Comparison of ENCODE assay signal across 26 cellular contexts in genomic region chr22:28369849-28370248, GRCh38.
A peak's percentile ranks its signal among the peaks of the same experiment; 100 is the strongest.
DNase-seq lines count a peak whose midpoint lies in the region; ATAC-seq, FAIRE-seq and TF ChIP-seq lines count a peak whose summit lies in the region.
"Had no signal": no experiment of that assay in that cellular context is flagged by ENCODE, and none has a peak within 500 bp of the region (broad histone marks: within the 10 kb centered on the region; RNA-seq: fewer than 3 reads in every experiment).

No MANE protein-coding gene starts in this region.

- no peak for FAIRE-seq in GM12892 (lab: Jason Lieb, UNC)
- FAIRE-seq: bronchial epithelial cell, GM12878, H54, kidney had no signal

- H2AFZ ChIP-seq in neural cell (ENCODE audit: low read depth, low read length), result no peak overlapping the region

- no peak overlapping the region for H3K27ac ChIP-seq in neural cell (ENCODE audit: low read length)
- H3K27ac ChIP-seq: adrenal gland had no signal

- H3K9me2 ChIP-seq in neural cell (ENCODE audit: insufficient read depth, low read length), result no peaks in the 10 kb centered on the region
- H3K9me2 ChIP-seq: SK-N-SH had no signal

- peaks cover 19% of the 10 kb centered on the region for H3K4me1 Mint-ChIP-seq in activated T-cell treated with anti-CD3 and anti-CD28 coated beads, Interleukin-2, amount 50 U/mL, for 24 hours (ENCODE audit: low read depth)
- peaks cover 38% of the 10 kb centered on the region for H3K4me1 Mint-ChIP-seq in activated CD8-positive, alpha-beta T cell treated with anti-CD3 and anti-CD28 coated beads, Interleukin-2, amount 10 ng/mL, durations not matched to agents 7 days and 5 days (ENCODE audit: low read depth)
- H3K4me1 Mint-ChIP-seq: memory B cell had no signal

- no peaks in the 10 kb centered on the region for H3K36me3 ChIP-seq in neural cell (ENCODE audit: insufficient read depth, low read length)
- H3K36me3 ChIP-seq: adrenal gland had no signal

- CTCF ChIA-PET in activated CD8-positive, alpha-beta T cell treated with anti-CD3 and anti-CD28 coated beads, Interleukin-2, amount 10 ng/mL, durations not matched to agents 7 days and 5 days (lab: Charles Lee), result no interaction called here

- H3K27ac Mint-ChIP-seq in activated T-cell treated with anti-CD3 and anti-CD28 coated beads, Interleukin-2, amount 50 U/mL, for 24 hours, result peak overlapping the region; percentile 3
- peak overlapping the region; percentile 73 for H3K27ac Mint-ChIP-seq in activated CD8-positive, alpha-beta T cell treated with anti-CD3 and anti-CD28 coated beads, Interleukin-2, amount 10 ng/mL, durations not matched to agents 7 days and 5 days
- H3K27ac Mint-ChIP-seq: CD14-positive monocyte; dendritic cell treated with granulocyte-macrophage colony-stimulating factor and Interleukin-4, amounts not matched to agents 40 ng/mL and 50 ng/mL, for 4 days; memory B cell; nephron had no signal

- no peak overlapping the region for H3K4me2 ChIP-seq in neural cell (ENCODE audit: low read length)
- H3K4me2 ChIP-seq: SK-N-SH had no signal

- no peaks in the 10 kb centered on the region for H3K27me3 ChIP-seq in neural cell (ENCODE audit: insufficient read depth, low read depth, low read length)
- H3K27me3 ChIP-seq: adrenal gland had no signal

- POLR2A ChIA-PET in activated CD8-positive, alpha-beta T cell treated with anti-CD3 and anti-CD28 coated beads, Interleukin-2, amount 10 ng/mL, durations not matched to agents 7 days and 5 days (lab: Charles Lee), result no interaction called here

- no peaks in the 10 kb centered on the region for H3F3A ChIP-seq in neural cell (ENCODE audit: insufficient read depth, low read length, poor library complexity, severe bottlenecking)

- peaks cover 2% of the 10 kb centered on the region for H3K27me3 Mint-ChIP-seq in activated T-cell treated with anti-CD3 and anti-CD28 coated beads, Interleukin-2, amount 50 U/mL, for 24 hours
- H3K27me3 Mint-ChIP-seq in activated CD8-positive, alpha-beta T cell treated with anti-CD3 and anti-CD28 coated beads, Interleukin-2, amount 10 ng/mL, durations not matched to agents 7 days and 5 days (ENCODE audit: low read depth), result no peaks in the 10 kb centered on the region
- H3K27me3 Mint-ChIP-seq: dendritic cell treated with granulocyte-macrophage colony-stimulating factor and Interleukin-4, amounts not matched to agents 40 ng/mL and 50 ng/mL, for 4 days had no signal

- H3K4me3 Mint-ChIP-seq in activated T-cell treated with anti-CD3 and anti-CD28 coated beads, Interleukin-2, amount 50 U/mL, for 24 hours, result no peak overlapping the region
- H3K4me3 Mint-ChIP-seq in activated CD8-positive, alpha-beta T cell treated with anti-CD3 and anti-CD28 coated beads, Interleukin-2, amount 10 ng/mL, durations not matched to agents 7 days and 5 days, result no peak overlapping the region
- H3K4me3 Mint-ChIP-seq: CD14-positive monocyte; dendritic cell treated with granulocyte-macrophage colony-stimulating factor and Interleukin-4, amounts not matched to agents 40 ng/mL and 50 ng/mL, for 4 days; memory B cell; nephron had no signal

- TF ChIP-seq EP300 in neural cell (conservative IDR thresholded peaks at IDR 0.05; ENCODE audit: poor library complexity, severe bottlenecking), result no peak

- H3K9ac ChIP-seq in neural cell (ENCODE audit: low read length), result no peak overlapping the region
- H3K9ac ChIP-seq: SK-N-SH had no signal

- H3K4me3 ChIP-seq in neural cell (ENCODE audit: low read length), result peak overlapping the region; percentile 27
- H3K4me3 ChIP-seq: adrenal gland, GM12878 had no signal

- no peak for TF ChIP-seq CTCF in neural cell (IDR thresholded peaks at IDR 0.05; ENCODE audit: poor library complexity, severe bottlenecking)

- no peaks in the 10 kb centered on the region for H4K20me1 ChIP-seq in neural cell (ENCODE audit: insufficient read depth)

- no peak for TF ChIP-seq POLR2A in GM12892 (IDR thresholded peaks at IDR 0.05; ENCODE audit: low read depth, low read length)

- no peaks in the 10 kb centered on the region for H3K9me3 ChIP-seq in neural cell (ENCODE audit: low read length)
- H3K9me3 ChIP-seq: adrenal gland had no signal

- no peak for DNase-seq in activated T-cell treated with anti-CD3 and anti-CD28 coated beads, Interleukin-2, amount 50 U/mL, for 24 hours
- no peak for DNase-seq in activated T-cell treated with anti-CD3 and anti-CD28 coated beads, Interleukin-2, amount 50 U/mL, for 48 hours
- DNase-seq in NAMALWA (ENCODE audit: low spot score) (peak; percentile 3), GM12892 (ENCODE audit: insufficient read length) (no peak), NCI-H2081 (lab: John Stamatoyannopoulos, UW) (no peak), hepatic stellate cell (ENCODE audit: low spot score) (no peak)
- DNase-seq in activated CD8-positive, alpha-beta T cell treated with anti-CD3 and anti-CD28 coated beads, Interleukin-2, amount 10 ng/mL, durations not matched to agents 7 days and 5 days, result peak; percentile 60
- DNase-seq: ACHN; activated CD4-positive, alpha-beta T cell treated with anti-CD3 and anti-CD28 coated beads, Interleukin-2, amount 50 U/mL, for 1 hour; adrenal gland; DMS 273 treated with DMSO at 0.1 percent for 48 hours; GDM1; hippocampal formation; kidney; SK-N-SH; stimulated activated CD4-positive, alpha-beta T cell treated with anti-CD3 and anti-CD28 coated beads, Interleukin-4, amount 100 ng/mL, for 4 hours; substantia nigra; T1000 had no signal

- H3K36me3 Mint-ChIP-seq in activated T-cell treated with anti-CD3 and anti-CD28 coated beads, Interleukin-2, amount 50 U/mL, for 24 hours (ENCODE audit: low read depth), result no peaks in the 10 kb centered on the region
- no peaks in the 10 kb centered on the region for H3K36me3 Mint-ChIP-seq in activated CD8-positive, alpha-beta T cell treated with anti-CD3 and anti-CD28 coated beads, Interleukin-2, amount 10 ng/mL, durations not matched to agents 7 days and 5 days (ENCODE audit: low read depth)
- H3K36me3 Mint-ChIP-seq: memory B cell had no signal

- TF ChIP-seq RAD21 in neural cell (conservative IDR thresholded peaks at IDR 0.05), result no peak

- no peaks in the 10 kb centered on the region for H3K9me3 Mint-ChIP-seq in activated T-cell treated with anti-CD3 and anti-CD28 coated beads, Interleukin-2, amount 50 U/mL, for 24 hours
- H3K9me3 Mint-ChIP-seq in activated CD8-positive, alpha-beta T cell treated with anti-CD3 and anti-CD28 coated beads, Interleukin-2, amount 10 ng/mL, durations not matched to agents 7 days and 5 days (ENCODE audit: insufficient read depth), result no peaks in the 10 kb centered on the region

- H3K79me2 ChIP-seq in neural cell (replicated peaks; ENCODE audit: insufficient read depth, low read length), result peaks cover 54% of the 10 kb centered on the region

- peak; percentile 91 for ATAC-seq in activated CD8-positive, alpha-beta T cell treated with anti-CD3 and anti-CD28 coated beads, Interleukin-2, amount 10 ng/mL, durations not matched to agents 7 days and 5 days
- ATAC-seq: GM12878 had no signal

TF ChIP-seq in neural cell, 6 proteins besides CTCF, POLR2A, EP300 and RAD21:
- TF ChIP-seq SMC3 (conservative IDR thresholded peaks at IDR 0.05; ENCODE audit: poor library complexity) (no peak), MXI1 (conservative IDR thresholded peaks at IDR 0.05; ENCODE audit: poor library complexity, severe bottlenecking) (no peak), POLR2AphosphoS5 (IDR thresholded peaks at IDR 0.05) (no peak), TAF1 (IDR thresholded peaks at IDR 0.05; ENCODE audit: low read depth) (no peak), REST (IDR thresholded peaks at IDR 0.05; ENCODE audit: borderline replicate concordance) (no peak), EZH2 (IDR thresholded peaks at IDR 0.05; ENCODE audit: borderline replicate concordance, insufficient read depth, low read length, poor library complexity, severe bottlenecking) (no peak)

Comparison
In these comparisons a context has a peak if more than half of its experiments do, and no peak if none do; other contexts are left out.
1. DNase-seq: peak in NAMALWA (single experiment) and activated CD8-positive, alpha-beta T cell treated with anti-CD3 and anti-CD28 coated beads, Interleukin-2, amount 10 ng/mL, durations not matched to agents 7 days and 5 days (single experiment); none in activated T-cell treated with anti-CD3 and anti-CD28 coated beads, Interleukin-2, amount 50 U/mL, for 24 hours (single experiment), activated T-cell treated with anti-CD3 and anti-CD28 coated beads, Interleukin-2, amount 50 U/mL, for 48 hours (0 of 2), GM12892 (single experiment), NCI-H2081 (0 of 2) and hepatic stellate cell (single experiment).